ENCODE assay signal across 17 cellular contexts in the genomic region with DNA sequence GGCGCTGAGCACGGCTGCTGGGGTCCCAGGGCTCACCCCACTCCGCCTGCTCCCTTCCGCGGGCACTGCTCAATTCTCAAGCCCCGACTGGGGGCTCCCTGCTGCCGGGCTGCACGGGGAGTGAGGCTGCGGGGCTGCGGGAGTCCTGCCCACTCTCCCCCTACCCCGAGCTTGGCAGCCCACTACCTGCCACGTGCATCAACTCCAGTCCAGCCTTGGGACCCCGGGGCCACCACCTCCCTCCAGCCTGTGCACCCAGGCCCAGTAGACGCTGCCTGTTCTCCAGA. TPM values are rescaled to one million over a fixed set of nuclear protein-coding genes. Genes with fewer than 3 reads are reported as not detected.
A peak's percentile ranks its signal among the peaks of the same experiment; 100 is the strongest.
DNase-seq lines count a peak whose midpoint lies in the region; ATAC-seq and TF ChIP-seq lines count a peak whose summit lies in the region.
"Had no signal": no experiment of that assay in that cellular context is flagged by ENCODE, and none has a peak within 500 bp of the region (broad histone marks: within the 10 kb centered on the region; RNA-seq: fewer than 3 reads in every experiment).

No MANE protein-coding gene starts in this region.

- H3K9me3 Mint-ChIP-seq in stimulated activated naive CD8-positive, alpha-beta T cell treated with anti-CD3 and anti-CD28 coated beads, Interleukin-15, amount 100 ng/mL, for 72 hours = no peaks in the 10 kb centered on the region
- peaks cover 0 to 4% (median 0%) of the 10 kb centered on the region in 5 experiments for H3K9me3 Mint-ChIP-seq in brain
- H3K9me3 Mint-ChIP-seq: CD4-positive, alpha-beta T cell had no signal

- no peaks in the 10 kb centered on the region for H3K36me3 Mint-ChIP-seq in brain

- peak overlapping the region; percentile 82 for H3K14ac ChIP-seq in neuronal stem cell (ENCODE audit: low read length)

- peaks cover 29% of the 10 kb centered on the region for H3K27me3 Mint-ChIP-seq in stimulated activated naive CD8-positive, alpha-beta T cell treated with anti-CD3 and anti-CD28 coated beads, Interleukin-15, amount 100 ng/mL, for 72 hours
- no peaks in the 10 kb centered on the region for H3K27me3 Mint-ChIP-seq in brain

- H3K9me3 ChIP-seq in neuronal stem cell (replicated peaks in 1 of 2; ENCODE audit: control insufficient read depth in 2 of 2, insufficient read depth in 1 of 2, low read depth in 1 of 2, low read length in 2 of 2) = peaks cover 0 to 4% of the 10 kb centered on the region in 2 donors
- H3K9me3 ChIP-seq: BE2C, Caco-2 had no signal

- H3K4me1 Mint-ChIP-seq in stimulated activated naive CD8-positive, alpha-beta T cell treated with anti-CD3 and anti-CD28 coated beads, Interleukin-15, amount 100 ng/mL, for 72 hours = peaks cover 14% of the 10 kb centered on the region
- peaks cover 35% of the 10 kb centered on the region for H3K4me1 Mint-ChIP-seq in brain

- H3K27ac Mint-ChIP-seq in stimulated activated naive CD8-positive, alpha-beta T cell treated with anti-CD3 and anti-CD28 coated beads, Interleukin-15, amount 100 ng/mL, for 72 hours = no peak overlapping the region
- peak overlapping the region in 4 of 5 experiments; percentile 11 to 73 (median 58) for H3K27ac Mint-ChIP-seq in brain
- H3K27ac Mint-ChIP-seq: CD4-positive, alpha-beta T cell had no signal

- no peak overlapping the region for H3K27ac ChIP-seq in neuronal stem cell (replicated peaks; ENCODE audit: low read length)
- H3K27ac ChIP-seq: C4-2B had no signal

- H2AK5ac ChIP-seq in neuronal stem cell (ENCODE audit: low read depth, low read length) = peak overlapping the region; percentile 98

- H4K8ac ChIP-seq in neuronal stem cell (ENCODE audit: low read depth, low read length) = no peak overlapping the region

- H2BK120ac ChIP-seq in neuronal stem cell (ENCODE audit: low read depth, low read length) = no peak overlapping the region

- peak overlapping the region; percentile 82 for H2BK5ac ChIP-seq in neuronal stem cell (ENCODE audit: low read length)

- H3K4me3 Mint-ChIP-seq in stimulated activated naive CD8-positive, alpha-beta T cell treated with anti-CD3 and anti-CD28 coated beads, Interleukin-15, amount 100 ng/mL, for 72 hours = no peak overlapping the region
- H3K4me3 Mint-ChIP-seq in brain = no peak overlapping the region
- H3K4me3 Mint-ChIP-seq: CD4-positive, alpha-beta T cell had no signal

- H3K18ac ChIP-seq in neuronal stem cell (ENCODE audit: low read length) = peak overlapping the region; percentile 57

- H3K4me3 ChIP-seq in neuronal stem cell (ENCODE audit: low read length in 2 of 2) = no peak overlapping the region

- peaks cover 6 to 17% of the 10 kb centered on the region in 2 donors for H3K4me1 ChIP-seq in neuronal stem cell (ENCODE audit: control insufficient read depth in 2 of 2, insufficient read depth in 1 of 2, low read depth in 1 of 2, low read length in 2 of 2)
- H3K4me1 ChIP-seq: Caco-2 had no signal

- ATAC-seq in stimulated activated naive CD8-positive, alpha-beta T cell treated with anti-CD3 and anti-CD28 coated beads, Interleukin-15, amount 100 ng/mL, for 72 hours = peak; percentile 6
- no peak for ATAC-seq in stimulated activated naive CD8-positive, alpha-beta T cell treated with anti-CD3 and anti-CD28 coated beads, Interleukin-15, Interleukin-2, amounts not matched to agents 100 U/mL and 50 U/mL, for 24 hours
- ATAC-seq in GM21423 (IDR thresholded peaks at IDR 0.05; ENCODE audit: unreplicated experiment) = no peak
- no peak for ATAC-seq in GM21367 (IDR thresholded peaks at IDR 0.05; ENCODE audit: unreplicated experiment)
- ATAC-seq: HCT116 had no signal

- no peaks in the 10 kb centered on the region for H3K36me3 ChIP-seq in neuronal stem cell (replicated peaks in 1 of 2; ENCODE audit: control insufficient read depth in 2 of 2, insufficient read depth in 2 of 2, low read length in 2 of 2)
- H3K36me3 ChIP-seq: BE2C had no signal

- peak overlapping the region; percentile 67 for H2AFZ ChIP-seq in neuronal stem cell (ENCODE audit: low read length)

- no peak overlapping the region for H3K4me2 ChIP-seq in neuronal stem cell (ENCODE audit: insufficient read depth, low read length, poor library complexity, severe bottlenecking)

- H2BK15ac ChIP-seq in neuronal stem cell (ENCODE audit: low read length) = peak overlapping the region; percentile 97

- H3K23ac ChIP-seq in neuronal stem cell (ENCODE audit: low read depth, low read length, poor library complexity) = peak overlapping the region; percentile 60

- no peak for TF ChIP-seq CTCF in brain (conservative IDR thresholded peaks at IDR 0.05)

- peaks cover 3% of the 10 kb centered on the region for H3K79me1 ChIP-seq in neuronal stem cell (ENCODE audit: low read depth, low read length)

- peak overlapping the region; percentile 72 for H3K9ac ChIP-seq in neuronal stem cell (ENCODE audit: low read depth, low read length, poor library complexity)

- no peak overlapping the region for H4K91ac ChIP-seq in neuronal stem cell (ENCODE audit: low read depth, low read length, poor library complexity)

- no peak overlapping the region for H3K4ac ChIP-seq in neuronal stem cell (ENCODE audit: low read length)

- H2BK12ac ChIP-seq in neuronal stem cell (ENCODE audit: low read length) = no peak overlapping the region

- WGBS in neuronal stem cell (ENCODE audit: extremely low coverage in 2 of 2, insufficient read length in 2 of 2, insufficient replicate concordance in 1 of 2), 2 donors = no CpG with 5 or more reads among the region's 14 CpGs

- H3K27me3 ChIP-seq in neuronal stem cell (ENCODE audit: control insufficient read depth in 3 of 3, insufficient read depth in 3 of 3, low read depth in 1 of 3, low read length in 3 of 3) = peaks cover 0 to 6% (median 0%) of the 10 kb centered on the region in 3 experiments

- no peak for DNase-seq in stimulated activated naive CD8-positive, alpha-beta T cell treated with anti-CD3 and anti-CD28 coated beads, Interleukin-15, amount 100 ng/mL, for 72 hours
- DNase-seq in stimulated activated naive CD8-positive, alpha-beta T cell treated with anti-CD3 and anti-CD28 coated beads, Interleukin-15, Interleukin-2, amounts not matched to agents 100 U/mL and 50 U/mL, for 24 hours = no peak
- DNase-seq in neuronal stem cell (ENCODE audit: low spot score) = no peak
- DNase-seq: ACHN; BE2C; Caco-2; CD4-positive, alpha-beta T cell; DMS153; DMS79; GDM1; GOT3; H7 had no signal

RNA-seq across cellular contexts. Expression of gene SSTR5, which starts 43.3 kb away (rescaled TPM):
- polyA plus RNA-seq in brain (ENCODE audit: insufficient read depth, low read depth, low replicate concordance) = not detected
- not detected for polyA plus RNA-seq in neuronal stem cell (2013, experiment 1 of 2)
- not detected for polyA plus RNA-seq in neuronal stem cell (2013, experiment 2 of 2)

RNA-seq across cellular contexts. Expression of gene SOX8, which starts 47.6 kb away (rescaled TPM):
- 44.8 TPM for polyA plus RNA-seq in brain (ENCODE audit: insufficient read depth, low read depth, low replicate concordance)
- polyA plus RNA-seq in neuronal stem cell (2013, experiment 1 of 2) = 5.1 TPM
- 5.2 TPM for polyA plus RNA-seq in neuronal stem cell (2013, experiment 2 of 2)

RNA-seq across cellular contexts. Expression of gene LMF1, which starts 58.4 kb away (rescaled TPM):
- 21.5 TPM for polyA plus RNA-seq in brain (ENCODE audit: insufficient read depth, low read depth, low replicate concordance)
- 6.9 TPM for polyA plus RNA-seq in neuronal stem cell (2013, experiment 1 of 2)
- 6.7 TPM for polyA plus RNA-seq in neuronal stem cell (2013, experiment 2 of 2)

Comparison
In these comparisons a context has a peak if more than half of its experiments do, and no peak if none do; other contexts are left out.
1. H3K27ac Mint-ChIP-seq: peak in brain (4 of 5); none in stimulated activated naive CD8-positive, alpha-beta T cell treated with anti-CD3 and anti-CD28 coated beads, Interleukin-15, amount 100 ng/mL, for 72 hours (0 of 2).